ENCODE assay signal across 16 cellular contexts in the genomic region with DNA sequence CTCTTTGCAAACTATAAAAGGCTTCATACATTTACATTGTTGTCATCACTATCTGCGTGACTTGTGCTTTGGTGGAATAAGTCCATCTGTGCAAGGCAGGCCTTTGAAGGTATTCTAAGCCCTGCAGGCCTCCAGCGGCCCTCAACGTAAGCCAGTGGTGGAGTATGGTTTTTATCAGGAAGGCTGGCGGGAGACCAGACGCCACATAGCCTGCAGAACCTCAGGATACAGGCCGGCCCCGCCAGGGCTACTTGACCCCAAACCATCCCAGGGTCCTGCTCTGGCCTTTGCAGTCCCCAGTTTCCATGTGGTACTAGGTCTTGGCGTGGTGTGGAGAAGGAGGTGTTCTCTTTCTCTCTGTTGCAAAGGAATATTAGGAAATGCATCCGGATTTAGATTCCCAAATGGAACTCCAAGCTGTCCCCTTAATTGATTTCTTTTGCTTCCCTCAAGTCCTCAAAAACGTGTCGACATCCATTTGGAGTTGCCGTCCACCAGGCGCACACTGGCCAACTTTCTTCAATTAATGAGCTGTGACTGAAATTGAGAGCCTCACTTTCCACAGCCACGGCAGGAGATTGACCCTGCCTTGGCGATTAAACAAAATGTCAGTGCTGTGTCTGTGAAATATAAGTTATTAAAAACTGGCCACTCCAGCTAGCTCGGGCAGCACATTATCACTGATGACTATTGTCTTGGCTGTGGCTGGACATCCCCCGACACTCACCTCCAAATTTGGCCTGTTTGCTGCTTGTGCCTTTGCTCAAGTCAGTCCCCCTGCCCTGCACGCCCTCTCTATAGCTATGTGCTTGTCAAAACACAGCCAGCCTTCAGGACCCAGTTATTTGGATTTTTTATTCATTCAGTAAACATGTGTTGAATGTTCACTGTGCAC.
A peak's percentile ranks its signal among the peaks of the same experiment; 100 is the strongest.
DNase-seq lines count a peak whose midpoint lies in the region; ATAC-seq and TF ChIP-seq lines count a peak whose summit lies in the region.
"Had no signal": no experiment of that assay in that cellular context is flagged by ENCODE, and none has a peak within 500 bp of the region (broad histone marks: within the 10 kb centered on the region; RNA-seq: fewer than 3 reads in every experiment).

No MANE protein-coding gene starts in this region.

- H3K9me2 ChIP-seq in SK-N-SH: no peaks in the 10 kb centered on the region

- H3K27me3 ChIP-seq in SK-N-SH (ENCODE audit: insufficient read depth) (no peaks in the 10 kb centered on the region), endodermal cell (ENCODE audit: control insufficient read depth, insufficient read depth, low read length, poor library complexity, severe bottlenecking) (no peaks in the 10 kb centered on the region), stomach smooth muscle (ENCODE audit: control insufficient read depth in 1 of 2, insufficient read depth in 2 of 2, low read length in 2 of 2) (no peaks in the 10 kb centered on the region)
- H3K27me3 ChIP-seq: BLaER1 treated with 17β-estradiol and CSF1 and Interleukin-3, amounts not matched to agents 10 nM and 100 nM; MG63 had no signal

- no peaks in the 10 kb centered on the region for H3K36me3 ChIP-seq in SK-N-SH (replicated peaks in 1 of 2; ENCODE audit: control insufficient read depth in 1 of 2, insufficient read depth in 2 of 2, low read length in 1 of 2)
- no peaks in the 10 kb centered on the region for H3K36me3 ChIP-seq in endodermal cell (ENCODE audit: control insufficient read depth, insufficient read depth, low read length)
- no peaks in the 10 kb centered on the region for H3K36me3 ChIP-seq in stomach smooth muscle (ENCODE audit: control insufficient read depth in 2 of 2, insufficient read depth in 2 of 2, low read length in 2 of 2)
- H3K36me3 ChIP-seq: BLaER1 treated with 17β-estradiol and CSF1 and Interleukin-3, amounts not matched to agents 10 nM and 100 nM; MG63 had no signal

- H3K4me3 ChIP-seq in SK-N-SH (ENCODE audit: low read depth in 2 of 2, low read length in 1 of 2) (no peak overlapping the region), endodermal cell (ENCODE audit: low read length) (no peak overlapping the region), stomach smooth muscle (ENCODE audit: low read length in 2 of 2) (peak overlapping the region in 1 of 2 donors; percentile 3)
- H3K4me3 ChIP-seq: BLaER1 treated with 17β-estradiol and CSF1 and Interleukin-3, amounts not matched to agents 10 nM and 100 nM; MG63 had no signal

- no peak overlapping the region for H3K4me2 ChIP-seq in SK-N-SH

- peaks cover 0 to 58% of the 10 kb centered on the region in 2 experiments; a peak in 2 of 4 replicates for H3K4me1 ChIP-seq in SK-N-SH (ENCODE audit: control insufficient read depth in 1 of 2, insufficient read depth in 2 of 2, low read depth in 1 of 2, low read length in 1 of 2)
- H3K4me1 ChIP-seq in endodermal cell (ENCODE audit: control insufficient read depth, insufficient read depth, low read length): peaks cover 4% of the 10 kb centered on the region
- H3K4me1 ChIP-seq in stomach smooth muscle (ENCODE audit: control insufficient read depth, insufficient read depth, low read length): peaks cover 25% of the 10 kb centered on the region

- DNase-seq in SK-N-SH (no peak), endodermal cell (peak; percentile 17), mesothelial cell of epicardium (ENCODE audit: low spot score in 2 of 2, unreplicated experiment in 2 of 2) (peak in 1 of 2 experiments; percentile 20), NCI-H510A (lab: John Stamatoyannopoulos, UW) (no peak), NOMO-1 treated with DMSO at 0.1 percent for 48 hours (lab: John Stamatoyannopoulos, UW; ENCODE audit: unreplicated experiment) (no peak), ureter (ENCODE audit: low spot score) (no peak)
- DNase-seq: DMS153, EL, MG63, NCI-H1092 treated with DMSO at 0.1 percent for 48 hours, NCI-H1694 treated with DMSO at 0.1 percent for 48 hours, NCI-H748 treated with DMSO at 0.1 percent for 48 hours had no signal

- no peaks in the 10 kb centered on the region for H3K79me2 ChIP-seq in SK-N-SH (ENCODE audit: insufficient read depth)

- H3K36me3 Mint-ChIP-seq in endodermal cell (ENCODE audit: low read depth): peaks cover 3% of the 10 kb centered on the region
- peaks cover 13% of the 10 kb centered on the region for H3K36me3 Mint-ChIP-seq in mesothelial cell of epicardium

- TF ChIP-seq RAD21 in SK-N-SH (IDR thresholded peaks at IDR 0.05; ENCODE audit: low read length): 0 out of 2 replicates have a peak, but pooled peaks have one; percentile 13

- peak overlapping the region in 1 of 2 experiments; percentile 100; a peak in 2 of 4 replicates for H3K27ac ChIP-seq in SK-N-SH (ENCODE audit: low read depth in 2 of 2, low read length in 1 of 2)
- H3K27ac ChIP-seq in endodermal cell (ENCODE audit: low read depth, low read length): no peak overlapping the region
- peak overlapping the region; percentile 79 for H3K27ac ChIP-seq in stomach smooth muscle (ENCODE audit: low read length)
- H3K27ac ChIP-seq: 22Rv1; BLaER1 treated with 17β-estradiol and CSF1 and Interleukin-3, amounts not matched to agents 10 nM and 100 nM had no signal

- peaks cover 5% of the 10 kb centered on the region for H3F3A ChIP-seq in SK-N-SH (replicated peaks; ENCODE audit: insufficient read depth)

- H3K4me1 Mint-ChIP-seq in endodermal cell: peaks cover 10% of the 10 kb centered on the region
- peaks cover 59% of the 10 kb centered on the region for H3K4me1 Mint-ChIP-seq in mesothelial cell of epicardium

- POLR2A ChIA-PET in SK-N-SH (lab: Yijun Ruan, JAX): no interaction called here

- no peak overlapping the region for H2AFZ ChIP-seq in SK-N-SH (ENCODE audit: low read depth)

- H3K27me3 Mint-ChIP-seq in endodermal cell (ENCODE audit: insufficient read depth) (peaks cover 23% of the 10 kb centered on the region), mesothelial cell of epicardium (ENCODE audit: low read depth) (no peaks in the 10 kb centered on the region)

- peaks cover 31% of the 10 kb centered on the region for H3K9me3 Mint-ChIP-seq in endodermal cell
- H3K9me3 Mint-ChIP-seq in mesothelial cell of epicardium: peaks cover 28% of the 10 kb centered on the region

- no peak overlapping the region for H3K4me3 Mint-ChIP-seq in endodermal cell
- H3K4me3 Mint-ChIP-seq in mesothelial cell of epicardium: no peak overlapping the region

- H3K27ac Mint-ChIP-seq in endodermal cell (no peak overlapping the region), mesothelial cell of epicardium (peak overlapping the region; percentile 34)

- CTCF ChIA-PET in SK-N-SH (lab: Yijun Ruan, JAX): no interaction called here

- 85% methylated on average over 16 of the region's 18 CpGs for WGBS in SK-N-SH (ENCODE audit: low lambda C conversion rate)
- 86 to 89% methylated on average over 8 to 18 of the region's 18 CpGs for WGBS in endodermal cell (ENCODE audit: insufficient coverage in 1 of 2, insufficient read length in 1 of 2), 2 experiments

- peak in 1 of 2 experiments; percentile 91; a peak in 2 of 4 replicates for TF ChIP-seq EP300 in SK-N-SH (IDR thresholded peaks at IDR 0.05; ENCODE audit: borderline replicate concordance in 1 of 2, low read depth in 1 of 2, low read length in 1 of 2)

- no peak for ATAC-seq in SK-N-SH treated with all-trans-retinoic acid at 6 μM for 48 hours

- H4K20me1 ChIP-seq in SK-N-SH (ENCODE audit: insufficient read depth): no peaks in the 10 kb centered on the region
- H4K20me1 ChIP-seq: BLaER1 treated with 17β-estradiol and CSF1 and Interleukin-3, amounts not matched to agents 10 nM and 100 nM had no signal

- TF ChIP-seq CTCF in SK-N-SH (IDR thresholded peaks at IDR 0.05) (no peak), endodermal cell (conservative IDR thresholded peaks at IDR 0.05) (no peak), mesothelial cell of epicardium (IDR thresholded peaks at IDR 0.05; ENCODE audit: unreplicated experiment) (no peak)

- H3K9me3 ChIP-seq in SK-N-SH (no peaks in the 10 kb centered on the region), endodermal cell (ENCODE audit: control insufficient read depth, low read length) (peaks cover 14% of the 10 kb centered on the region), stomach smooth muscle (ENCODE audit: control insufficient read depth in 2 of 2, low read length in 2 of 2) (peaks cover 9 to 11% of the 10 kb centered on the region in 2 donors)

- H3K9ac ChIP-seq in SK-N-SH (no peak overlapping the region), endodermal cell (ENCODE audit: extremely low read depth, low read length, poor library complexity, severe bottlenecking) (no peak overlapping the region), stomach smooth muscle (ENCODE audit: low read length in 2 of 2) (peak overlapping the region in 1 of 2 donors; percentile 29)
- H3K9ac ChIP-seq: BLaER1 treated with 17β-estradiol and CSF1 and Interleukin-3, amounts not matched to agents 10 nM and 100 nM had no signal

TF ChIP-seq in SK-N-SH, 30 proteins besides CTCF, POLR2A, EP300 and RAD21 (continues in another document):
- peak; percentile 63; the same call in 1 of the 2 replicates for TF ChIP-seq RCOR1 (IDR thresholded peaks at IDR 0.05; ENCODE audit: low read length)
- TF ChIP-seq JUND (IDR thresholded peaks at IDR 0.05): no peak
- no peak for TF ChIP-seq POLR2AphosphoS5 (IDR thresholded peaks at IDR 0.05; ENCODE audit: low read depth, low read length)

TF ChIP-seq in SK-N-SH treated with all-trans-retinoic acid at 6 μM for 48 hours, 23 proteins besides CTCF, POLR2A, EP300 and RAD21 (continues in another document):
- TF ChIP-seq ZNF8 (CRISPR knock-in tag; IDR thresholded peaks at IDR 0.05) (no peak), ZFP3 (CRISPR knock-in tag; IDR thresholded peaks at IDR 0.05) (no peak), POU6F1 (CRISPR knock-in tag; IDR thresholded peaks at IDR 0.05; ENCODE audit: borderline replicate concordance, low read depth) (no peak), ZNF565 (CRISPR knock-in tag; conservative IDR thresholded peaks at IDR 0.05; ENCODE audit: low read depth) (no peak), ZC3H10 (CRISPR knock-in tag; IDR thresholded peaks at IDR 0.05) (no peak), BACH2 (CRISPR knock-in tag; IDR thresholded peaks at IDR 0.05; ENCODE audit: borderline replicate concordance) (no peak), PPARA (CRISPR knock-in tag; IDR thresholded peaks at IDR 0.05; ENCODE audit: borderline replicate concordance) (no peak), TOX (CRISPR knock-in tag; IDR thresholded peaks at IDR 0.05; ENCODE audit: borderline replicate concordance) (no peak)
